ENCODE assay signal across 6 cellular contexts in genomic region chr11:20579725-20580124, GRCh38. TPM values are rescaled to one million over a fixed set of nuclear protein-coding genes. Genes with fewer than 3 reads are reported as not detected.
"Had no signal": no experiment of that assay in that cellular context is flagged by ENCODE, and none has a peak within 500 bp of the region (broad histone marks: within the 10 kb centered on the region; RNA-seq: fewer than 3 reads in every experiment).

No MANE protein-coding gene starts in this region.

RNA-seq across cellular contexts. Expression of gene SLC6A5, which starts 19.7 kb away (rescaled TPM):
- total RNA-seq: HepG2, HT-29, HT1080, IMR-90, K562 had no signal
- polyA plus RNA-seq: HepG2, IgD-negative memory B cell, IMR-90 had no signal
